1 cellular context compared by ENCODE assay signal in genomic region chr16:9316615-9317014, GRCh38.
TF ChIP-seq lines count a peak whose summit lies in the region.

No MANE protein-coding gene starts in this region.

TF ChIP-seq in HepG2, 621 proteins besides CTCF, POLR2A, EP300 and RAD21 (continued from another document and continues in another):
- TF ChIP-seq SNAPC4 (CRISPR knock-in tag; IDR thresholded peaks at IDR 0.05) (no peak), FLYWCH1 (CRISPR knock-in tag; IDR thresholded peaks at IDR 0.05) (no peak), USF2 (IDR thresholded peaks at IDR 0.05; ENCODE audit: low read depth, low read length) (no peak), USF2 (CRISPR knock-in tag; IDR thresholded peaks at IDR 0.05; ENCODE audit: borderline replicate concordance) (no peak), HNF1B (CRISPR knock-in tag; IDR thresholded peaks at IDR 0.05) (peak; percentile 97), JUND (CRISPR knock-in tag; IDR thresholded peaks at IDR 0.05) (no peak), ZNF670 (CRISPR knock-in tag; IDR thresholded peaks at IDR 0.05; ENCODE audit: borderline replicate concordance) (no peak), NFATC3 (CRISPR knock-in tag; IDR thresholded peaks at IDR 0.05) (no peak), SRSF9 (IDR thresholded peaks at IDR 0.05; ENCODE audit: borderline replicate concordance, insufficient read depth, low read depth, low read length, poor library complexity, severe bottlenecking) (no peak), ATF7-NPFF (CRISPR knock-in tag; IDR thresholded peaks at IDR 0.05; ENCODE audit: low read depth) (no peak), STAT5B (CRISPR knock-in tag; IDR thresholded peaks at IDR 0.05) (no peak), NR2F6 (IDR thresholded peaks at IDR 0.05) (no peak), NR2F6 (CRISPR knock-in tag; IDR thresholded peaks at IDR 0.05) (peak; percentile 52; the same call in 1 of the 2 replicates), ZNF18 (CRISPR knock-in tag; IDR thresholded peaks at IDR 0.05; ENCODE audit: insufficient replicate concordance) (no peak), FOXC1 (CRISPR knock-in tag; IDR thresholded peaks at IDR 0.05; ENCODE audit: borderline replicate concordance) (no peak), ZNF747 (CRISPR knock-in tag; IDR thresholded peaks at IDR 0.05; ENCODE audit: borderline replicate concordance) (no peak; the same call in 1 of the 2 replicates), ZBTB44 (CRISPR knock-in tag; IDR thresholded peaks at IDR 0.05) (no peak), ARID4A (CRISPR knock-in tag; IDR thresholded peaks at IDR 0.05; ENCODE audit: borderline replicate concordance) (no peak; the same call in 1 of the 2 replicates), ZNF546 (CRISPR knock-in tag; conservative IDR thresholded peaks at IDR 0.05) (no peak), GATAD1 (CRISPR knock-in tag; IDR thresholded peaks at IDR 0.05) (no peak), ARNTL (CRISPR knock-in tag; IDR thresholded peaks at IDR 0.05) (no peak), FOXA3 (CRISPR knock-in tag; IDR thresholded peaks at IDR 0.05) (peak; percentile 84), KDM4B (CRISPR knock-in tag; IDR thresholded peaks at IDR 0.05) (peak; percentile 68; the same call in 1 of the 2 replicates), ZFY (CRISPR knock-in tag; IDR thresholded peaks at IDR 0.05) (no peak), ZFP41 (CRISPR knock-in tag; IDR thresholded peaks at IDR 0.05; ENCODE audit: borderline replicate concordance) (no peak), TEAD2 (CRISPR knock-in tag; IDR thresholded peaks at IDR 0.05) (no peak), KAT2B (IDR thresholded peaks at IDR 0.05; ENCODE audit: borderline replicate concordance, low read depth, low read length) (no peak), ZNF572 (CRISPR knock-in tag; IDR thresholded peaks at IDR 0.05) (no peak), ZNF512B (CRISPR knock-in tag; IDR thresholded peaks at IDR 0.05; ENCODE audit: borderline replicate concordance) (no peak), ZNF441 (CRISPR knock-in tag; IDR thresholded peaks at IDR 0.05; ENCODE audit: borderline replicate concordance) (no peak), ZNF703 (CRISPR knock-in tag; IDR thresholded peaks at IDR 0.05; ENCODE audit: borderline replicate concordance) (no peak), DPF2 (CRISPR knock-in tag; IDR thresholded peaks at IDR 0.05; ENCODE audit: borderline replicate concordance, low read depth) (no peak; the same call in 1 of the 2 replicates), RCOR2 (CRISPR knock-in tag; IDR thresholded peaks at IDR 0.05) (peak; percentile 66; the same call in 1 of the 2 replicates), ZNF781 (CRISPR knock-in tag; IDR thresholded peaks at IDR 0.05; ENCODE audit: borderline replicate concordance, not compliant biosample characterization) (no peak), MXD3 (CRISPR knock-in tag; IDR thresholded peaks at IDR 0.05) (no peak), ATF5 (CRISPR knock-in tag; IDR thresholded peaks at IDR 0.05; ENCODE audit: low read depth) (no peak), NFIB (CRISPR knock-in tag; IDR thresholded peaks at IDR 0.05; ENCODE audit: borderline replicate concordance) (no peak), SMAD1 (CRISPR knock-in tag; IDR thresholded peaks at IDR 0.05; ENCODE audit: borderline replicate concordance, low read depth) (no peak), ZNF850 (CRISPR knock-in tag; conservative IDR thresholded peaks at IDR 0.05) (0 out of 2 replicates have a peak, but pooled peaks have one; percentile 51)
